ENCODE assay signal across 10 cellular contexts in genomic region chr14:52402812-52403526, GRCh38.
A peak's percentile ranks its signal among the peaks of the same experiment; 100 is the strongest.
DNase-seq lines count a peak whose midpoint lies in the region; ATAC-seq and TF ChIP-seq lines count a peak whose summit lies in the region.
"Had no signal": no experiment of that assay in that cellular context is flagged by ENCODE, and none has a peak within 500 bp of the region (broad histone marks: within the 10 kb centered on the region; RNA-seq: fewer than 3 reads in every experiment).

No MANE protein-coding gene starts in this region.

- peaks cover 21% of the 10 kb centered on the region for H3K27me3 Mint-ChIP-seq in activated T-cell treated with anti-CD3 and anti-CD28 coated beads, Interleukin-2, amount 50 U/mL, for 72 hours (ENCODE audit: low read depth)
- peaks cover 17 to 23% of the 10 kb centered on the region in 2 donors for H3K27me3 Mint-ChIP-seq in stimulated activated naive B cell treated with anti-CD40 and anti-IgM and Interleukin-4, amounts not matched to agents 10 μg/mL and 1 μg/mL and 100 μg/mL, for 72 hours
- H3K27me3 Mint-ChIP-seq in nephron progenitor cell (ENCODE audit: low read depth, poor library complexity), result no peaks in the 10 kb centered on the region

- H3K36me3 Mint-ChIP-seq in activated T-cell treated with anti-CD3 and anti-CD28 coated beads, Interleukin-2, amount 50 U/mL, for 72 hours (ENCODE audit: insufficient read depth in 2 of 2), result peaks cover 5 to 6% of the 10 kb centered on the region in 2 donors
- no peaks in the 10 kb centered on the region for H3K36me3 Mint-ChIP-seq in stimulated activated naive B cell treated with anti-CD40 and anti-IgM and Interleukin-4, amounts not matched to agents 10 μg/mL and 1 μg/mL and 100 μg/mL, for 72 hours
- H3K36me3 Mint-ChIP-seq in nephron progenitor cell (ENCODE audit: low read depth), result no peaks in the 10 kb centered on the region

- H3K27ac Mint-ChIP-seq in activated T-cell treated with anti-CD3 and anti-CD28 coated beads, Interleukin-2, amount 50 U/mL, for 72 hours, result peak overlapping the region; percentile 60
- H3K27ac Mint-ChIP-seq in stimulated activated naive B cell treated with anti-CD40 and anti-IgM and Interleukin-4, amounts not matched to agents 10 μg/mL and 1 μg/mL and 100 μg/mL, for 72 hours, result no peak overlapping the region
- no peak overlapping the region for H3K27ac Mint-ChIP-seq in nephron progenitor cell
- H3K27ac Mint-ChIP-seq: B cell had no signal

- H3K9me3 Mint-ChIP-seq in activated T-cell treated with anti-CD3 and anti-CD28 coated beads, Interleukin-2, amount 50 U/mL, for 72 hours, result peaks cover 0 to 2% of the 10 kb centered on the region in 2 donors
- H3K9me3 Mint-ChIP-seq in stimulated activated naive B cell treated with anti-CD40 and anti-IgM and Interleukin-4, amounts not matched to agents 10 μg/mL and 1 μg/mL and 100 μg/mL, for 72 hours, result no peaks in the 10 kb centered on the region
- H3K9me3 Mint-ChIP-seq in nephron progenitor cell, result peaks cover 5% of the 10 kb centered on the region

- peaks cover 51% of the 10 kb centered on the region for H3K4me1 Mint-ChIP-seq in activated T-cell treated with anti-CD3 and anti-CD28 coated beads, Interleukin-2, amount 50 U/mL, for 72 hours (ENCODE audit: low read depth)
- peaks cover 6 to 9% of the 10 kb centered on the region in 2 donors for H3K4me1 Mint-ChIP-seq in stimulated activated naive B cell treated with anti-CD40 and anti-IgM and Interleukin-4, amounts not matched to agents 10 μg/mL and 1 μg/mL and 100 μg/mL, for 72 hours
- H3K4me1 Mint-ChIP-seq in nephron progenitor cell, result peaks cover 26% of the 10 kb centered on the region
- H3K4me1 Mint-ChIP-seq: B cell had no signal

- peak; percentile 24 for DNase-seq in activated T-cell treated with anti-CD3 and anti-CD28 coated beads for 24 hours (ENCODE audit: low read depth)
- DNase-seq in activated T-cell treated with anti-CD3 and anti-CD28 coated beads for 4 hours, result no peak
- peak; percentile 57 to 58 for DNase-seq in activated T-cell treated with anti-CD3 and anti-CD28 coated beads, Interleukin-2, amount 50 U/mL, for 72 hours
- DNase-seq in stimulated activated naive B cell treated with anti-CD40 and anti-IgM and Interleukin-4, amounts not matched to agents 10 μg/mL and 1 μg/mL and 100 μg/mL, for 72 hours, result no peak
- DNase-seq in nephron progenitor cell, result no peak
- no peak for DNase-seq in NCI-H1092 (lab: John Stamatoyannopoulos, UW)
- no peak for DNase-seq in SIG-M5 (lab: John Stamatoyannopoulos, UW)
- DNase-seq: GOT3 had no signal

- H3K4me3 Mint-ChIP-seq in activated T-cell treated with anti-CD3 and anti-CD28 coated beads, Interleukin-2, amount 50 U/mL, for 72 hours, result peak overlapping the region; percentile 12 to 55
- H3K4me3 Mint-ChIP-seq in stimulated activated naive B cell treated with anti-CD40 and anti-IgM and Interleukin-4, amounts not matched to agents 10 μg/mL and 1 μg/mL and 100 μg/mL, for 72 hours, result no peak overlapping the region
- no peak overlapping the region for H3K4me3 Mint-ChIP-seq in nephron progenitor cell
- H3K4me3 Mint-ChIP-seq: B cell had no signal

- ATAC-seq in HG03135 (IDR thresholded peaks at IDR 0.05; ENCODE audit: unreplicated experiment), result peak; percentile 59
- ATAC-seq in activated T-cell treated with anti-CD3 and anti-CD28 coated beads, Interleukin-2, amount 50 U/mL, for 72 hours (replicated peaks in 1 of 2), result peak; percentile 94 to 96
- ATAC-seq in stimulated activated naive B cell treated with anti-CD40 and anti-IgM and Interleukin-4, amounts not matched to agents 10 μg/mL and 1 μg/mL and 100 μg/mL, for 72 hours (replicated peaks), result peak; percentile 88 to 92

- no peak for TF ChIP-seq CTCF in nephron progenitor cell (IDR thresholded peaks at IDR 0.05)

Comparison
In these comparisons a context has a peak if more than half of its experiments do, and no peak if none do; other contexts are left out.
1. DNase-seq: peak in activated T-cell treated with anti-CD3 and anti-CD28 coated beads for 24 hours (single experiment) and activated T-cell treated with anti-CD3 and anti-CD28 coated beads, Interleukin-2, amount 50 U/mL, for 72 hours (2 of 2); none in activated T-cell treated with anti-CD3 and anti-CD28 coated beads for 4 hours (single experiment), stimulated activated naive B cell treated with anti-CD40 and anti-IgM and Interleukin-4, amounts not matched to agents 10 μg/mL and 1 μg/mL and 100 μg/mL, for 72 hours (single experiment), nephron progenitor cell (single experiment), NCI-H1092 (single experiment) and SIG-M5 (single experiment).
2. H3K4me3 Mint-ChIP-seq: peak in activated T-cell treated with anti-CD3 and anti-CD28 coated beads, Interleukin-2, amount 50 U/mL, for 72 hours (2 of 2); none in stimulated activated naive B cell treated with anti-CD40 and anti-IgM and Interleukin-4, amounts not matched to agents 10 μg/mL and 1 μg/mL and 100 μg/mL, for 72 hours (0 of 2) and nephron progenitor cell (single experiment).
3. Peak in every context shown above with its lines, with median percentiles within 50 percentile points of each other: ATAC-seq.